Comparison of ENCODE assay signal across 23 cellular contexts in genomic region chr12:46674126-46674525, GRCh38.
DNase-seq lines count a peak whose midpoint lies in the region; ATAC-seq, FAIRE-seq and TF ChIP-seq lines count a peak whose summit lies in the region.
"Had no signal": no experiment of that assay in that cellular context is flagged by ENCODE, and none has a peak within 500 bp of the region (broad histone marks: within the 10 kb centered on the region; RNA-seq: fewer than 3 reads in every experiment).

No MANE protein-coding gene starts in this region.

- H4K20me1 ChIP-seq in PC-3 (ENCODE audit: low read length) (no peaks in the 10 kb centered on the region), keratinocyte (ENCODE audit: control insufficient read depth, extremely low read depth, insufficient read depth, low read length) (no peaks in the 10 kb centered on the region)
- H4K20me1 ChIP-seq: BLaER1 treated with 17β-estradiol and CSF1 and Interleukin-3, amounts not matched to agents 10 nM and 100 nM had no signal

- H3F3A ChIP-seq in PC-3 (ENCODE audit: low read length, unreplicated experiment), result no peaks in the 10 kb centered on the region

- no peak for ATAC-seq in A549
- ATAC-seq in PC-3, result no peak
- no peak for ATAC-seq in upper lobe of right lung
- ATAC-seq: HepG2, K562 had no signal

- CTCF ChIA-PET in A549 (lab: Yijun Ruan, JAX), result interaction anchor here (0.7 to 2.6 kb wide), 4 partner anchors 10 to 549 kb away, joined by 3 to 11 read pairs (median 3); no protein-coding TSS in a partner anchor
- CTCF ChIA-PET in PC-3 (lab: Charles Lee), result interaction anchor here (1.3 kb wide), 1 partner anchor 347 kb away, joined by 7 read pairs; no protein-coding TSS in a partner anchor

- POLR2A ChIA-PET in A549 (lab: Yijun Ruan, JAX), result no interaction called here
- POLR2A ChIA-PET in PC-3 (lab: Charles Lee; ENCODE audit: unreplicated experiment), result interaction anchor here (0.9 kb wide), 1 partner anchor 406 kb away, joined by 3 read pairs; the partner anchor contains the start of gene SLC38A1

- H3K36me3 ChIP-seq in PC-3 (ENCODE audit: low read depth, low read length), result no peaks in the 10 kb centered on the region
- no peaks in the 10 kb centered on the region for H3K36me3 ChIP-seq in bronchial epithelial cell (ENCODE audit: control insufficient read depth, insufficient read depth, low read length)
- no peaks in the 10 kb centered on the region for H3K36me3 ChIP-seq in keratinocyte (ENCODE audit: control insufficient read depth in 2 of 2, extremely low read depth in 1 of 2, insufficient read depth in 2 of 2, low read length in 2 of 2)
- H3K36me3 ChIP-seq in upper lobe of right lung, result no peaks in the 10 kb centered on the region
- H3K36me3 ChIP-seq: BLaER1 treated with 17β-estradiol and CSF1 and Interleukin-3, amounts not matched to agents 10 nM and 100 nM had no signal

- H3K4me3 ChIP-seq in A549, result no peak overlapping the region
- no peak overlapping the region for H3K4me3 ChIP-seq in PC-3 (ENCODE audit: low read length)
- no peak overlapping the region for H3K4me3 ChIP-seq in bronchial epithelial cell (ENCODE audit: low read depth, low read length)
- H3K4me3 ChIP-seq in keratinocyte (ENCODE audit: control insufficient read depth in 2 of 3, extremely low read depth in 1 of 3, insufficient read depth in 2 of 3, low read depth in 1 of 3, low read length in 3 of 3), result no peak overlapping the region
- H3K4me3 ChIP-seq in upper lobe of right lung, result no peak overlapping the region
- H3K4me3 ChIP-seq: BLaER1 treated with 17β-estradiol and CSF1 and Interleukin-3, amounts not matched to agents 10 nM and 100 nM; K562 had no signal

- H3K79me2 ChIP-seq in PC-3 (ENCODE audit: low read length) (no peaks in the 10 kb centered on the region), keratinocyte (ENCODE audit: control insufficient read depth, insufficient read depth, low read length) (no peaks in the 10 kb centered on the region)

- H3K9ac ChIP-seq in PC-3 (ENCODE audit: low read length) (no peak overlapping the region), keratinocyte (ENCODE audit: control insufficient read depth, extremely low read depth, insufficient read depth, low read length) (no peak overlapping the region)
- H3K9ac ChIP-seq: BLaER1 treated with 17β-estradiol and CSF1 and Interleukin-3, amounts not matched to agents 10 nM and 100 nM had no signal

- TF ChIP-seq RAD21 in A549 (conservative IDR thresholded peaks at IDR 0.05 in 1 of 2, IDR thresholded peaks at IDR 0.05 in 1 of 2), result no peak

- H3K36me3 Mint-ChIP-seq in activated T-helper 2 cell treated with anti-CD3 and anti-CD28 coated beads, Interferon-gamma antibody, Interleukin-2, Interleukin-4, amounts not matched to agents 10 μg/mL and 5 μg/mL and 100 μg/mL, durations not matched to agents 14 hours and 24 hours and 36 hours (ENCODE audit: low read depth), result peaks cover 7% of the 10 kb centered on the region
- no peaks in the 10 kb centered on the region for H3K36me3 Mint-ChIP-seq in progenitor cell of endocrine pancreas (ENCODE audit: insufficient read depth)

- H3K4me3 Mint-ChIP-seq in activated T-helper 2 cell treated with anti-CD3 and anti-CD28 coated beads, Interferon-gamma antibody, Interleukin-2, Interleukin-4, amounts not matched to agents 10 μg/mL and 5 μg/mL and 100 μg/mL, durations not matched to agents 14 hours and 24 hours and 36 hours (ENCODE audit: low read depth), result no peak overlapping the region
- H3K4me3 Mint-ChIP-seq in progenitor cell of endocrine pancreas (ENCODE audit: low read depth), result no peak overlapping the region
- H3K4me3 Mint-ChIP-seq: CD4-positive, alpha-beta T cell had no signal

- H3K27me3 ChIP-seq in PC-3 (ENCODE audit: low read length), result no peaks in the 10 kb centered on the region
- H3K27me3 ChIP-seq in bronchial epithelial cell (ENCODE audit: control insufficient read depth, insufficient read depth, low read length), result no peaks in the 10 kb centered on the region
- H3K27me3 ChIP-seq in keratinocyte (ENCODE audit: control insufficient read depth, extremely low read depth, insufficient read depth, low read length), result no peaks in the 10 kb centered on the region
- H3K27me3 ChIP-seq in upper lobe of right lung, result no peaks in the 10 kb centered on the region
- H3K27me3 ChIP-seq: BLaER1 treated with 17β-estradiol and CSF1 and Interleukin-3, amounts not matched to agents 10 nM and 100 nM had no signal

- DNase-seq in A549 (ENCODE audit: low read depth in 1 of 2, low spot score in 1 of 2) (no peak), PC-3 (peak; percentile 38), bronchial epithelial cell (ENCODE audit: low read depth) (peak; percentile 44), keratinocyte (ENCODE audit: low read depth, low spot score) (no peak), upper lobe of right lung (no peak), progenitor cell of endocrine pancreas (ENCODE audit: low spot score, unreplicated experiment) (no peak)
- no peak for DNase-seq in activated T-helper 2 cell treated with anti-CD3 and anti-CD28 coated beads, Interferon-gamma antibody, Interleukin-2, Interleukin-4, amounts not matched to agents 10 μg/mL and 5 μg/mL and 100 μg/mL, durations not matched to agents 14 hours and 24 hours and 36 hours (ENCODE audit: low spot score)
- DNase-seq in activated CD4-positive, alpha-beta T cell treated with anti-CD3 and anti-CD28 coated beads, Interleukin-2, amount 50 U/mL, for 48 hours, result no peak
- DNase-seq: AML-193; CD4-positive, alpha-beta T cell; Kasumi-1; MV-4-11; NCI-H1105 treated with DMSO at 0.1 percent for 48 hours; NCI-H2029; NCI-H446; NCI-H524 treated with DMSO at 0.1 percent for 48 hours; NCI-H774; RPMI8226; SHP77 had no signal

- peaks cover 5% of the 10 kb centered on the region for H3K27me3 Mint-ChIP-seq in activated T-helper 2 cell treated with anti-CD3 and anti-CD28 coated beads, Interferon-gamma antibody, Interleukin-2, Interleukin-4, amounts not matched to agents 10 μg/mL and 5 μg/mL and 100 μg/mL, durations not matched to agents 14 hours and 24 hours and 36 hours (ENCODE audit: low read depth)
- H3K27me3 Mint-ChIP-seq in progenitor cell of endocrine pancreas, result peaks cover 3% of the 10 kb centered on the region
- H3K27me3 Mint-ChIP-seq: CD4-positive, alpha-beta T cell had no signal

- peak overlapping the region; percentile 11; the same call in 1 of the 3 replicates for H3K4me2 ChIP-seq in A549
- no peak overlapping the region for H3K4me2 ChIP-seq in PC-3 (ENCODE audit: low read length)
- H3K4me2 ChIP-seq in keratinocyte (ENCODE audit: control insufficient read depth, extremely low read depth, insufficient read depth, low read depth, low read length), result peak overlapping the region; percentile 11
- H3K4me2 ChIP-seq: BLaER1 treated with 17β-estradiol and CSF1 and Interleukin-3, amounts not matched to agents 10 nM and 100 nM had no signal

- no peak overlapping the region for H3K27ac Mint-ChIP-seq in activated T-helper 2 cell treated with anti-CD3 and anti-CD28 coated beads, Interferon-gamma antibody, Interleukin-2, Interleukin-4, amounts not matched to agents 10 μg/mL and 5 μg/mL and 100 μg/mL, durations not matched to agents 14 hours and 24 hours and 36 hours
- H3K27ac Mint-ChIP-seq in progenitor cell of endocrine pancreas, result no peak overlapping the region
- H3K27ac Mint-ChIP-seq: CD4-positive, alpha-beta T cell had no signal

- dilution Hi-C loops in keratinocyte (cut with MboI; ENCODE audit: extremely low pct_ligation_motif_present, low sequenced_read_pairs), result no loop called here

- no peak for FAIRE-seq in A549 (lab: Jason Lieb, UNC)
- no peak for FAIRE-seq in bronchial epithelial cell (lab: Jason Lieb, UNC)
- FAIRE-seq in keratinocyte (lab: Jason Lieb, UNC), result peak; percentile 44
- FAIRE-seq: G401.6, HepG2, K562 had no signal

- no peaks in the 10 kb centered on the region for H3K9me2 ChIP-seq in PC-3 (replicated peaks; ENCODE audit: low read length)

- no peak overlapping the region for H2AFZ ChIP-seq in PC-3 (ENCODE audit: low read length)
- H2AFZ ChIP-seq in keratinocyte (ENCODE audit: control insufficient read depth, low read length), result no peak overlapping the region

- no peaks in the 10 kb centered on the region for H3K9me3 ChIP-seq in A549
- no peaks in the 10 kb centered on the region for H3K9me3 ChIP-seq in PC-3 (ENCODE audit: low read length)
- H3K9me3 ChIP-seq in keratinocyte (ENCODE audit: control insufficient read depth, low read depth, low read length), result no peaks in the 10 kb centered on the region
- H3K9me3 ChIP-seq in upper lobe of right lung, result no peaks in the 10 kb centered on the region
- H3K9me3 ChIP-seq: BLaER1 treated with 17β-estradiol and CSF1 and Interleukin-3, amounts not matched to agents 10 nM and 100 nM had no signal

- BruUV-seq in PC-3 (replicated peaks; lab: Mats Ljungman, UMichigan), result no TSS peak

- intact Hi-C loops in PC-3 (cut with micrococcal nuclease) (no loop called here), upper lobe of right lung (cut with DNase I) (no loop called here)
- intact Hi-C loops in activated T-helper 2 cell treated with anti-CD3 and anti-CD28 coated beads, Interferon-gamma antibody, Interleukin-2, Interleukin-4, amounts not matched to agents 10 μg/mL and 5 μg/mL and 100 μg/mL, durations not matched to agents 14 hours and 24 hours and 36 hours (cut with micrococcal nuclease), result loop anchor here (10.0 kb wide), 1 partner anchor 549 kb away; no protein-coding TSS in a partner anchor

- no peak for TF ChIP-seq EP300 in A549 (IDR thresholded peaks at IDR 0.05)

- TF ChIP-seq POLR2A in A549 (IDR thresholded peaks at IDR 0.05; ENCODE audit: low read length), result no peak

- peaks cover 17% of the 10 kb centered on the region for H3K4me1 Mint-ChIP-seq in activated T-helper 2 cell treated with anti-CD3 and anti-CD28 coated beads, Interferon-gamma antibody, Interleukin-2, Interleukin-4, amounts not matched to agents 10 μg/mL and 5 μg/mL and 100 μg/mL, durations not matched to agents 14 hours and 24 hours and 36 hours (ENCODE audit: low read depth)
- H3K4me1 Mint-ChIP-seq in progenitor cell of endocrine pancreas (ENCODE audit: low read depth), result peaks cover 3% of the 10 kb centered on the region

- TF ChIP-seq CTCF in A549 (IDR thresholded peaks at IDR 0.05) (no peak), PC-3 (conservative IDR thresholded peaks at IDR 0.05; ENCODE audit: low read depth, low read length) (no peak), bronchial epithelial cell (IDR thresholded peaks at IDR 0.05; ENCODE audit: insufficient read depth, low read length, severe bottlenecking) (no peak), keratinocyte (optimal IDR thresholded peaks at IDR 0.05 in 1 of 3, IDR thresholded peaks at IDR 0.05 in 1 of 3, conservative IDR thresholded peaks at IDR 0.05 in 1 of 3; ENCODE audit: extremely low read depth in 1 of 3, insufficient read depth in 2 of 3, low read length in 3 of 3) (no peak), upper lobe of right lung (IDR thresholded peaks at IDR 0.05) (no peak), progenitor cell of endocrine pancreas (IDR thresholded peaks at IDR 0.05; ENCODE audit: unreplicated experiment) (no peak)

- no peaks in the 10 kb centered on the region for H3K9me1 ChIP-seq in keratinocyte (ENCODE audit: control insufficient read depth, extremely low read depth, insufficient read depth, low read length)

- H3K4me1 ChIP-seq in A549 (peaks cover 38% of the 10 kb centered on the region), PC-3 (ENCODE audit: insufficient read depth, low read length) (peaks cover 44% of the 10 kb centered on the region), keratinocyte (ENCODE audit: control insufficient read depth, extremely low read depth, insufficient read depth, low read length) (peaks cover 51% of the 10 kb centered on the region), upper lobe of right lung (no peaks in the 10 kb centered on the region)

- no peaks in the 10 kb centered on the region for H3K9me3 Mint-ChIP-seq in activated T-helper 2 cell treated with anti-CD3 and anti-CD28 coated beads, Interferon-gamma antibody, Interleukin-2, Interleukin-4, amounts not matched to agents 10 μg/mL and 5 μg/mL and 100 μg/mL, durations not matched to agents 14 hours and 24 hours and 36 hours
- no peaks in the 10 kb centered on the region for H3K9me3 Mint-ChIP-seq in progenitor cell of endocrine pancreas (ENCODE audit: low read depth)

- 52% methylated on average over 1 of the region's 1 CpG for WGBS in A549 (ENCODE audit: missing lambda C conversion rate)

- H3K27ac ChIP-seq in A549, result peak overlapping the region; percentile 31 to 66; a peak in 4 of 6 replicates
- peak overlapping the region; percentile 68 for H3K27ac ChIP-seq in PC-3 (ENCODE audit: low read length)
- peak overlapping the region; percentile 44 for H3K27ac ChIP-seq in keratinocyte (ENCODE audit: control insufficient read depth, insufficient read depth, low read length)
- H3K27ac ChIP-seq in upper lobe of right lung, result no peak overlapping the region
- H3K27ac ChIP-seq: BLaER1 treated with 17β-estradiol and CSF1 and Interleukin-3, amounts not matched to agents 10 nM and 100 nM had no signal

Comparison
In these comparisons a context has a peak if more than half of its experiments do, and no peak if none do; other contexts are left out.
1. DNase-seq: peak in PC-3 (single experiment) and bronchial epithelial cell (single experiment); none in A549 (0 of 2), keratinocyte (single experiment), upper lobe of right lung (single experiment), activated T-helper 2 cell treated with anti-CD3 and anti-CD28 coated beads, Interferon-gamma antibody, Interleukin-2, Interleukin-4, amounts not matched to agents 10 μg/mL and 5 μg/mL and 100 μg/mL, durations not matched to agents 14 hours and 24 hours and 36 hours (single experiment), activated CD4-positive, alpha-beta T cell treated with anti-CD3 and anti-CD28 coated beads, Interleukin-2, amount 50 U/mL, for 48 hours (0 of 2) and progenitor cell of endocrine pancreas (single experiment).